In genomic region chr6:136249811-136250685, GRCh38 we compare ENCODE assay signal across 8 cellular contexts. TPM values are rescaled to one million over a fixed set of nuclear protein-coding genes. Genes with fewer than 3 reads are reported as not detected.
A peak's percentile ranks its signal among the peaks of the same experiment; 100 is the strongest.
DNase-seq lines count a peak whose midpoint lies in the region; ATAC-seq and TF ChIP-seq lines count a peak whose summit lies in the region.

MTFR2 (minus strand) TSS chr6:136250311; CDS start chr6:136249099, 1,212 bp downstream.

- TF ChIP-seq CTCF in C4-2B (conservative IDR thresholded peaks at IDR 0.05), result no peak

- H3K4me3 Mint-ChIP-seq in activated CD4-positive, alpha-beta T cell treated with anti-CD3 and anti-CD28 coated beads, Interleukin-2, amount 10 ng/mL, durations not matched to agents 24 days and 14 days, result peak within 1 kb of the TSS; percentile 97

- H3K27ac ChIP-seq in C4-2B, result peak within 1 kb of the TSS; percentile 73

- peaks cover 42% of the 10 kb centered on the region for H3K36me3 Mint-ChIP-seq in activated CD4-positive, alpha-beta T cell treated with anti-CD3 and anti-CD28 coated beads, Interleukin-2, amount 10 ng/mL, durations not matched to agents 24 days and 14 days (ENCODE audit: low read depth)

- H3K27me3 Mint-ChIP-seq in activated CD4-positive, alpha-beta T cell treated with anti-CD3 and anti-CD28 coated beads, Interleukin-2, amount 10 ng/mL, durations not matched to agents 24 days and 14 days, result no peaks in the 10 kb centered on the region

- no peaks in the 10 kb centered on the region for H3K9me3 Mint-ChIP-seq in activated CD4-positive, alpha-beta T cell treated with anti-CD3 and anti-CD28 coated beads, Interleukin-2, amount 10 ng/mL, durations not matched to agents 24 days and 14 days

- H3K27ac Mint-ChIP-seq in activated CD4-positive, alpha-beta T cell treated with anti-CD3 and anti-CD28 coated beads, Interleukin-2, amount 10 ng/mL, durations not matched to agents 24 days and 14 days, result peak within 1 kb of the TSS; percentile 91

- peak; percentile 96 for ATAC-seq in GM19372 (IDR thresholded peaks at IDR 0.05; ENCODE audit: low read depth, unreplicated experiment)
- peak; percentile 97 for ATAC-seq in HG03521 (IDR thresholded peaks at IDR 0.05; ENCODE audit: unreplicated experiment)

- peaks cover 52% of the 10 kb centered on the region for H3K4me1 Mint-ChIP-seq in activated CD4-positive, alpha-beta T cell treated with anti-CD3 and anti-CD28 coated beads, Interleukin-2, amount 10 ng/mL, durations not matched to agents 24 days and 14 days

- intact Hi-C loops in activated CD4-positive, alpha-beta T cell treated with anti-CD3 and anti-CD28 coated beads, Interleukin-2, amount 10 ng/mL, durations not matched to agents 24 days and 14 days (cut with micrococcal nuclease), result loop anchor here (1.0 to 2.0 kb wide), 3 partner anchors 38 to 752 kb away; no protein-coding TSS in a partner anchor

- peak; percentile 100 for DNase-seq in NCI-H69 (lab: John Stamatoyannopoulos, UW)
- peak; percentile 98 for DNase-seq in activated CD4-positive, alpha-beta T cell treated with anti-CD3 and anti-CD28 coated beads, Interleukin-2, amount 10 ng/mL, durations not matched to agents 24 days and 14 days
- DNase-seq in dedifferentiated amniotic fluid mesenchymal stem cell (ENCODE audit: extremely low spot score), result peak; percentile 100
- DNase-seq in left kidney (ENCODE audit: low read depth, low spot score), result peak; percentile 100
- peak; percentile 94 for DNase-seq in stimulated activated CD4-positive, alpha-beta T cell treated with anti-CD3 and anti-CD28 coated beads, Interleukin-1b, Interleukin-23, amount 100 ng/mL, for 48 hours

RNA-seq across cellular contexts. Expression of gene MTFR2, which starts in this region (rescaled TPM):
- 24.4 and 24.6 TPM in 2 replicates for total RNA-seq in activated CD4-positive, alpha-beta T cell treated with anti-CD3 and anti-CD28 coated beads, Interleukin-2, amount 10 ng/mL, durations not matched to agents 24 days and 14 days

Comparison
In these comparisons a context has a peak if more than half of its experiments do, and no peak if none do; other contexts are left out.
1. Peak in every context shown above with its lines: DNase-seq, ATAC-seq and H3K27ac ChIP-seq.